Comparison of ENCODE assay signal across 8 cellular contexts in genomic region chr1:43930168-43930948, GRCh38. TPM values are rescaled to one million over a fixed set of nuclear protein-coding genes. Genes with fewer than 3 reads are reported as not detected.
DNase-seq lines count a peak whose midpoint lies in the region; ATAC-seq, FAIRE-seq and TF ChIP-seq lines count a peak whose summit lies in the region.

No MANE protein-coding gene starts in this region.

- intact Hi-C loops in natural killer cell (cut with micrococcal nuclease) = no loop called here
- intact Hi-C loops in transverse colon (cut with DNase I; ENCODE audit: low total_unique reads) = no loop called here

- TF ChIP-seq CTCF in natural killer cell (IDR thresholded peaks at IDR 0.05) (no peak), transverse colon (IDR thresholded peaks at IDR 0.05) (peak; percentile 20 to 49 (median 46))

- H3K4me3 ChIP-seq in transverse colon = no peak overlapping the region

- DNase-seq in natural killer cell treated with Interleukin-12 subunit alpha and Interleukin-12 subunit beta and Interleukin-15 and Interleukin-18, amount 100 ng/mL, for 72 hours (ENCODE audit: low spot score) = peak; percentile 44
- DNase-seq in natural killer cell (no peak), NCI-H69 (lab: John Stamatoyannopoulos, UW) (peak; percentile 40), transverse colon (peak; percentile 22), GM12891 (ENCODE audit: insufficient read length, low spot score) (no peak), GM03348 (ENCODE audit: low spot score) (no peak)
- no peak for DNase-seq in activated CD4-positive, CD25-positive, alpha-beta regulatory T cell treated with anti-CD3 and anti-CD28 coated beads, Interleukin-2, amount 50 U/mL, for 72 hours

- no peaks in the 10 kb centered on the region for H3K9me3 Mint-ChIP-seq in natural killer cell treated with Interleukin-12 subunit alpha and Interleukin-12 subunit beta and Interleukin-15 and Interleukin-18, amount 100 ng/mL, for 72 hours
- no peaks in the 10 kb centered on the region for H3K9me3 Mint-ChIP-seq in natural killer cell

- no peaks in the 10 kb centered on the region for H3K9me3 ChIP-seq in transverse colon

- H3K36me3 Mint-ChIP-seq in natural killer cell treated with Interleukin-12 subunit alpha and Interleukin-12 subunit beta and Interleukin-15 and Interleukin-18, amount 100 ng/mL, for 72 hours = no peaks in the 10 kb centered on the region
- H3K36me3 Mint-ChIP-seq in natural killer cell = no peaks in the 10 kb centered on the region

- H3K4me3 Mint-ChIP-seq in natural killer cell treated with Interleukin-12 subunit alpha and Interleukin-12 subunit beta and Interleukin-15 and Interleukin-18, amount 100 ng/mL, for 72 hours = no peak overlapping the region
- no peak overlapping the region for H3K4me3 Mint-ChIP-seq in natural killer cell

- H3K27ac Mint-ChIP-seq in natural killer cell treated with Interleukin-12 subunit alpha and Interleukin-12 subunit beta and Interleukin-15 and Interleukin-18, amount 100 ng/mL, for 72 hours = no peak overlapping the region
- no peak overlapping the region for H3K27ac Mint-ChIP-seq in natural killer cell

- peaks cover 9 to 14% of the 10 kb centered on the region in 2 donors for H3K27me3 Mint-ChIP-seq in natural killer cell treated with Interleukin-12 subunit alpha and Interleukin-12 subunit beta and Interleukin-15 and Interleukin-18, amount 100 ng/mL, for 72 hours
- peaks cover 19 to 21% of the 10 kb centered on the region in 2 donors for H3K27me3 Mint-ChIP-seq in natural killer cell (ENCODE audit: low read depth in 2 of 2)

- no peak overlapping the region for H3K27ac ChIP-seq in transverse colon

- TF ChIP-seq EP300 in transverse colon (IDR thresholded peaks at IDR 0.05; ENCODE audit: low read depth) = no peak

- no peak for FAIRE-seq in GM12891 (lab: Jason Lieb, UNC)

- H3K4me1 Mint-ChIP-seq in natural killer cell treated with Interleukin-12 subunit alpha and Interleukin-12 subunit beta and Interleukin-15 and Interleukin-18, amount 100 ng/mL, for 72 hours (ENCODE audit: low read depth in 2 of 2) = peaks cover 0 to 9% of the 10 kb centered on the region in 2 donors
- peaks cover 0 to 16% of the 10 kb centered on the region in 2 donors for H3K4me1 Mint-ChIP-seq in natural killer cell

- in situ Hi-C loops in transverse colon (cut with MboI; ENCODE audit: low pct_ligation_motif_present in 1 of 4, low pct_unique_long_range_greater_than_20kb in 1 of 4, low sequenced_read_pairs in 3 of 4) = loop anchor here (5.0 to 25.0 kb wide), 5 partner anchors 156 to 393 kb away; partner anchors contain the start of gene PTPRF (in 1 of the 4)

- no peaks in the 10 kb centered on the region for H3K36me3 ChIP-seq in transverse colon

- 93% methylated on average over 10 of the region's 10 CpGs; no CpG with 5 or more reads in 1 of the 2 donors for WGBS in transverse colon (ENCODE audit: low coverage in 1 of 2), 2 donors

- peaks cover 7% of the 10 kb centered on the region for H3K27me3 ChIP-seq in transverse colon

- TF ChIP-seq POLR2A in transverse colon (IDR thresholded peaks at IDR 0.05) = no peak
- TF ChIP-seq POLR2A in GM12891 (IDR thresholded peaks at IDR 0.05; ENCODE audit: low read depth, low read length) = no peak

- H3K4me1 ChIP-seq in transverse colon = peaks cover 7 to 24% (median 22%) of the 10 kb centered on the region in 4 donors

- ATAC-seq in natural killer cell treated with Interleukin-12 subunit alpha and Interleukin-12 subunit beta and Interleukin-15 and Interleukin-18, amount 100 ng/mL, for 72 hours = no peak
- ATAC-seq in natural killer cell = no peak
- peak; percentile 38 for ATAC-seq in esophagus mucosa

TF ChIP-seq in GM12891, 5 proteins besides CTCF, POLR2A, EP300 and RAD21:
- TF ChIP-seq PAX5 (IDR thresholded peaks at IDR 0.05; ENCODE audit: insufficient read depth, low read length, severe bottlenecking) (no peak), SPI1 (IDR thresholded peaks at IDR 0.05; ENCODE audit: low read depth, low read length) (no peak), POU2F2 (IDR thresholded peaks at IDR 0.05; ENCODE audit: low read depth, low read length) (no peak), POLR2AphosphoS5 (IDR thresholded peaks at IDR 0.05; ENCODE audit: low read depth, low read length) (no peak), TAF1 (IDR thresholded peaks at IDR 0.05; ENCODE audit: low read depth, low read length) (no peak)

RNA-seq across cellular contexts. Expression of gene ARTN, which starts 3.2 kb away (rescaled TPM):
- total RNA-seq in natural killer cell treated with Interleukin-12 subunit alpha and Interleukin-12 subunit beta and Interleukin-15 and Interleukin-18, amount 100 ng/mL, for 72 hours = 1 to 10 TPM in 1 of 2 donors, not detected in 1; 1.2 TPM
- total RNA-seq in natural killer cell (1 to 10 TPM in 1 of 3 donors, not detected in 2; 1.4 TPM), esophagus mucosa (7.4 TPM), transverse colon (10 to 100 TPM in 1 of 4 donors, 1 to 10 TPM in 2, under 1 TPM in 1; 0.96 to 17.5 (median 1.9) TPM)
- polyA plus RNA-seq in GM12891 (2012; ENCODE audit: low read depth, missing spikeins) = 2.9 TPM

RNA-seq across cellular contexts. Expression of gene IPO13, which starts 16.4 kb away (rescaled TPM):
- 10 to 100 TPM; 28.4 to 43.1 TPM for total RNA-seq in natural killer cell treated with Interleukin-12 subunit alpha and Interleukin-12 subunit beta and Interleukin-15 and Interleukin-18, amount 100 ng/mL, for 72 hours
- total RNA-seq in natural killer cell (10 to 100 TPM; 18.1 to 22.7 (median 18.4) TPM), esophagus mucosa (21.7 TPM), transverse colon (10 to 100 TPM; 22.7 to 64.9 (median 36.5) TPM)
- polyA plus RNA-seq in GM12891 (2012; ENCODE audit: low read depth, missing spikeins) = 9.3 TPM

RNA-seq across cellular contexts. Expression of gene DPH2, which starts 39.5 kb away (rescaled TPM):
- 10 to 100 TPM; 37.4 to 93.8 TPM for total RNA-seq in natural killer cell treated with Interleukin-12 subunit alpha and Interleukin-12 subunit beta and Interleukin-15 and Interleukin-18, amount 100 ng/mL, for 72 hours
- total RNA-seq in natural killer cell = 10 to 100 TPM; 18.2 to 27.3 (median 18.8) TPM
- total RNA-seq in esophagus mucosa = 18.3 TPM
- total RNA-seq in transverse colon = 10 to 100 TPM; 13.1 to 29.4 (median 17.1) TPM
- 25.5 TPM for polyA plus RNA-seq in GM12891 (2012; ENCODE audit: low read depth, missing spikeins)

RNA-seq across cellular contexts. Expression of gene ATP6V0B, which starts 44.4 kb away (rescaled TPM):
- 100 to 1,000 TPM; 161 to 203 TPM for total RNA-seq in natural killer cell treated with Interleukin-12 subunit alpha and Interleukin-12 subunit beta and Interleukin-15 and Interleukin-18, amount 100 ng/mL, for 72 hours
- total RNA-seq in natural killer cell = 100 to 1,000 TPM in 2 of 3 donors, 10 to 100 TPM in 1; 76.3 to 115 (median 113) TPM
- total RNA-seq in esophagus mucosa = 95.7 TPM
- 100 to 1,000 TPM in 2 of 4 donors, 10 to 100 TPM in 2; 29.2 to 203 (median 97.9) TPM for total RNA-seq in transverse colon
- 66.5 TPM for polyA plus RNA-seq in GM12891 (2012; ENCODE audit: low read depth, missing spikeins)

RNA-seq across cellular contexts. Expression of gene B4GALT2, which starts 48.7 kb away (rescaled TPM):
- total RNA-seq in natural killer cell treated with Interleukin-12 subunit alpha and Interleukin-12 subunit beta and Interleukin-15 and Interleukin-18, amount 100 ng/mL, for 72 hours = 10 to 100 TPM; 12.8 to 48.6 TPM
- 1 to 10 TPM; 1.5 to 5.5 (median 2.2) TPM for total RNA-seq in natural killer cell
- 40.1 TPM for total RNA-seq in esophagus mucosa
- total RNA-seq in transverse colon = 10 to 100 TPM; 16.5 to 19.5 (median 18.6) TPM
- 15.6 TPM for polyA plus RNA-seq in GM12891 (2012; ENCODE audit: low read depth, missing spikeins)

Comparison
In these comparisons a context has a peak if more than half of its experiments do, and no peak if none do; other contexts are left out.
1. DNase-seq: peak in natural killer cell treated with Interleukin-12 subunit alpha and Interleukin-12 subunit beta and Interleukin-15 and Interleukin-18, amount 100 ng/mL, for 72 hours (single experiment), NCI-H69 (single experiment) and transverse colon (single experiment); none in natural killer cell (single experiment), GM12891 (single experiment), GM03348 (single experiment) and activated CD4-positive, CD25-positive, alpha-beta regulatory T cell treated with anti-CD3 and anti-CD28 coated beads, Interleukin-2, amount 50 U/mL, for 72 hours (single experiment).